8 cellular contexts compared by ENCODE assay signal in the genomic region with DNA sequence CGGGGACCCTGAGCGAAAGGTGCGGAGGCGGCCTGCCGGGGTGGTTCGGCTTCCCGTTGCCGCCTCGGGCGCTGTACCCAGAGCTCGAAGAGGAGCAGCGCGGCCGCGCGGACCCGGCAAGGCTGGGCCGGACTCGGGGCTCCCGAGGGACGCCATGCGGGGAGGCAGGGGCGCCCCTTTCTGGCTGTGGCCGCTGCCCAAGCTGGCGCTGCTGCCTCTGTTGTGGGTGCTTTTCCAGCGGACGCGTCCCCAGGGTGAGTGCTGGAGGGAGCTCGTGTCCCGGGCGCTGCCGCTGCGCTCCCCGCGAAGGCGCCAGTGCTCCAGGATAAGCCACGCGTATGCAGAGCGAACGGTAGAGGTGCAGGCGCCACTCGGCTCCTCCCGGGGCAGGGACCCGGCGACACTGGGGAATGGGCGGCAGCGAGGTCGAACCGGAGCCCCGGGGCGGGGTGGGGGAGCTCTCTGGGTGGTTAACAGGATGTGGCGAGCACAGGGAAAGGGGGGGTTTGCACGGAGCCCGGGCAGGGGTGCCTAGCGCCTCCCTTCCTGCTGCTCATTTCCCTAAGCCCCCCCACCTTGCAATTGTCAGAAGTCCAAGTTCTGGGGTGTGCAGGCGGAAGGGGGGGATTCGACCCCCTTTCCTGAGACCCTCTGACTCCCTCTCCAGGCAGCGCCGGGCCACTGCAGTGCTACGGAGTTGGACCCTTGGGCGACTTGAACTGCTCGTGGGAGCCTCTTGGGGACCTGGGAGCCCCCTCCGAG. TPM values are rescaled to one million over a fixed set of nuclear protein-coding genes. Genes with fewer than 3 reads are reported as not detected.
DNase-seq lines count a peak whose midpoint lies in the region; ATAC-seq and TF ChIP-seq lines count a peak whose summit lies in the region.

A gene (plus strand): TSS at position 44 of the 762 bp plus-strand sequence. CDS start 111 bp downstream, at position 155.

- H3K27ac ChIP-seq in WERI-Rb-1 (peak within 1 kb of the TSS; percentile 67), mammary epithelial cell (ENCODE audit: insufficient read depth, low read depth, low read length) (peak within 1 kb of the TSS; percentile 32)

- H3K27me3 ChIP-seq in Caco-2 (replicated peaks; ENCODE audit: control insufficient read depth, insufficient read depth, low read length) (no peaks in the 10 kb centered on the region), WERI-Rb-1 (ENCODE audit: insufficient read depth, low read depth, severe bottlenecking) (no peaks in the 10 kb centered on the region), mammary epithelial cell (ENCODE audit: insufficient read depth, low read length) (no peaks in the 10 kb centered on the region), kidney epithelial cell (ENCODE audit: control insufficient read depth, insufficient read depth, low read length) (peaks cover 8% of the 10 kb centered on the region)

- no peaks in the 10 kb centered on the region for H3K9me3 ChIP-seq in Caco-2
- H3K9me3 ChIP-seq in WERI-Rb-1 (ENCODE audit: severe bottlenecking): no peaks in the 10 kb centered on the region
- no peaks in the 10 kb centered on the region for H3K9me3 ChIP-seq in mammary epithelial cell (replicated peaks; ENCODE audit: insufficient read depth, low read length)

- H3K4me2 ChIP-seq in mammary epithelial cell (ENCODE audit: insufficient read depth, low read depth, low read length): peak within 1 kb of the TSS; percentile 96

- CTCF ChIA-PET in Caco-2 (lab: Charles Lee): interaction anchor here (0.6 to 1.5 kb wide), 14 partner anchors 10 to 235 kb away, joined by 3 to 7 read pairs (median 4); a partner anchor contains a TSS
- CTCF ChIA-PET in mammary epithelial cell (lab: Charles Lee; ENCODE audit: low non-redundant PET): interaction anchor here (0.8 kb wide), 1 partner anchor 12 kb away, joined by 3 read pairs; no protein-coding TSS in a partner anchor

- ATAC-seq in GM21515 (IDR thresholded peaks at IDR 0.05; ENCODE audit: unreplicated experiment) (peak; percentile 50), GM18520 (IDR thresholded peaks at IDR 0.05; ENCODE audit: unreplicated experiment) (no peak)

- peak; percentile 63 to 67 for DNase-seq in Caco-2
- DNase-seq in NCI-H1105 treated with DMSO at 0.1 percent for 48 hours (lab: John Stamatoyannopoulos, UW): peak; percentile 59
- peak; percentile 82 for DNase-seq in WERI-Rb-1
- DNase-seq in mammary epithelial cell: peak; percentile 61
- DNase-seq in kidney epithelial cell (ENCODE audit: low read depth): no peak
- peak; percentile 78 to 82 for DNase-seq in stimulated activated CD4-positive, alpha-beta T cell treated with anti-CD3 and anti-CD28 coated beads, Interleukin-1b, Interleukin-23, amount 100 ng/mL, for 4 hours (ENCODE audit: low read depth in 2 of 2)

- peak within 1 kb of the TSS; percentile 61 for H3K4me3 ChIP-seq in Caco-2 (ENCODE audit: low read depth, low read length)
- H3K4me3 ChIP-seq in WERI-Rb-1 (ENCODE audit: low read depth, low read length): peak within 1 kb of the TSS; percentile 84
- peak within 1 kb of the TSS; percentile 66 to 71 (median 71) for H3K4me3 ChIP-seq in mammary epithelial cell (replicated peaks in 1 of 3; ENCODE audit: insufficient read depth in 1 of 3, low read depth in 2 of 3, low read length in 3 of 3)
- H3K4me3 ChIP-seq in kidney epithelial cell (ENCODE audit: low read depth, low read length): peak within 1 kb of the TSS; percentile 50

- H3K27ac Mint-ChIP-seq in Caco-2 (ENCODE audit: unreplicated experiment): peak within 1 kb of the TSS; percentile 55

- in situ Hi-C loops in mammary epithelial cell (cut with MboI; ENCODE audit: low sequenced_read_pairs in 2 of 2): no loop called here

- TF ChIP-seq CTCF in Caco-2 (IDR thresholded peaks at IDR 0.05; ENCODE audit: insufficient read depth in 1 of 2, low read depth in 1 of 2, low read length in 1 of 2, severe bottlenecking in 1 of 2, unreplicated experiment in 1 of 2): peak; percentile 69 to 77
- TF ChIP-seq CTCF in WERI-Rb-1 (IDR thresholded peaks at IDR 0.05; ENCODE audit: low read depth, low read length): peak; percentile 86
- TF ChIP-seq CTCF in mammary epithelial cell (conservative IDR thresholded peaks at IDR 0.05 in 1 of 2, IDR thresholded peaks at IDR 0.05 in 1 of 2; ENCODE audit: extremely low read depth in 1 of 2, insufficient read depth in 1 of 2, low read depth in 1 of 2, low read length in 2 of 2): peak; percentile 47 to 67
- peak; percentile 87 for TF ChIP-seq CTCF in kidney epithelial cell (IDR thresholded peaks at IDR 0.05; ENCODE audit: insufficient read depth, low read length, poor library complexity, severe bottlenecking)

- WGBS in mammary epithelial cell (ENCODE audit: low coverage, missing lambda C conversion rate): 1% methylated on average over 15 of the region's 63 CpGs

- BruUV-seq in Caco-2 (replicated peaks; lab: Mats Ljungman, UMichigan): no TSS peak
- BruUV-seq in mammary epithelial cell (replicated peaks; lab: Mats Ljungman, UMichigan): no TSS peak

- H3K4me1 Mint-ChIP-seq in Caco-2 (ENCODE audit: low read depth, unreplicated experiment): peaks cover 6% of the 10 kb centered on the region

- no peaks in the 10 kb centered on the region for H3K27me3 Mint-ChIP-seq in Caco-2 (ENCODE audit: insufficient read depth, unreplicated experiment)

- no peaks in the 10 kb centered on the region for H3K36me3 ChIP-seq in Caco-2 (ENCODE audit: control insufficient read depth, insufficient read depth, low read length)
- H3K36me3 ChIP-seq in WERI-Rb-1: no peaks in the 10 kb centered on the region
- no peaks in the 10 kb centered on the region for H3K36me3 ChIP-seq in mammary epithelial cell (ENCODE audit: insufficient read depth, low read length)
- no peaks in the 10 kb centered on the region for H3K36me3 ChIP-seq in kidney epithelial cell (ENCODE audit: control insufficient read depth, insufficient read depth, low read length)

- H3K9me3 Mint-ChIP-seq in Caco-2 (ENCODE audit: unreplicated experiment): no peaks in the 10 kb centered on the region

- H3K4me3 Mint-ChIP-seq in Caco-2 (ENCODE audit: unreplicated experiment): peak within 1 kb of the TSS; percentile 89

- H3K9ac ChIP-seq in mammary epithelial cell (ENCODE audit: insufficient read depth, low read length): peak within 1 kb of the TSS; percentile 54

- H3K79me2 ChIP-seq in mammary epithelial cell (ENCODE audit: insufficient read depth, low read length): no peaks in the 10 kb centered on the region

- intact Hi-C loops in Caco-2 (cut with micrococcal nuclease; ENCODE audit: unreplicated experiment): loop anchor here (1.0 to 2.0 kb wide), 2 partner anchors 43 to 151 kb away; no protein-coding TSS in a partner anchor
- intact Hi-C loops in mammary epithelial cell (cut with micrococcal nuclease): no loop called here

- POLR2A ChIA-PET in Caco-2 (lab: Charles Lee): interaction anchor here (0.6 to 1.1 kb wide), 3 partner anchors 26 to 42 kb away, joined by 3 to 6 read pairs (median 3); a partner anchor contains a TSS

- H4K20me1 ChIP-seq in mammary epithelial cell (ENCODE audit: insufficient read depth, low read length): no peaks in the 10 kb centered on the region

- H3K36me3 Mint-ChIP-seq in Caco-2 (ENCODE audit: insufficient read depth, unreplicated experiment): peaks cover 10% of the 10 kb centered on the region

- no peaks in the 10 kb centered on the region for H3K4me1 ChIP-seq in Caco-2
- H3K4me1 ChIP-seq in mammary epithelial cell (ENCODE audit: insufficient read depth, low read length): no peaks in the 10 kb centered on the region

- peak within 1 kb of the TSS; percentile 92 for H2AFZ ChIP-seq in mammary epithelial cell (ENCODE audit: low read depth, low read length)

- dilution Hi-C loops in mammary epithelial cell (cut with HindIII; ENCODE audit: low sequenced_read_pairs): no loop called here

RNA-seq across cellular contexts. Expression of the gene that starts here (rescaled TPM):
- total RNA-seq in Caco-2 (2022): 4.7 and 5.6 TPM in 2 replicates
- total RNA-seq in mammary epithelial cell: 1 to 10 TPM; 3.2 to 6.9 TPM
- polyA plus RNA-seq in mammary epithelial cell: 10.3 TPM
- polyA minus RNA-seq in mammary epithelial cell: 1.1 TPM
- 4.1 and 7.5 TPM in 2 replicates for total RNA-seq in kidney epithelial cell
